ENCODE assay signal across 7 cellular contexts in the genomic region with DNA sequence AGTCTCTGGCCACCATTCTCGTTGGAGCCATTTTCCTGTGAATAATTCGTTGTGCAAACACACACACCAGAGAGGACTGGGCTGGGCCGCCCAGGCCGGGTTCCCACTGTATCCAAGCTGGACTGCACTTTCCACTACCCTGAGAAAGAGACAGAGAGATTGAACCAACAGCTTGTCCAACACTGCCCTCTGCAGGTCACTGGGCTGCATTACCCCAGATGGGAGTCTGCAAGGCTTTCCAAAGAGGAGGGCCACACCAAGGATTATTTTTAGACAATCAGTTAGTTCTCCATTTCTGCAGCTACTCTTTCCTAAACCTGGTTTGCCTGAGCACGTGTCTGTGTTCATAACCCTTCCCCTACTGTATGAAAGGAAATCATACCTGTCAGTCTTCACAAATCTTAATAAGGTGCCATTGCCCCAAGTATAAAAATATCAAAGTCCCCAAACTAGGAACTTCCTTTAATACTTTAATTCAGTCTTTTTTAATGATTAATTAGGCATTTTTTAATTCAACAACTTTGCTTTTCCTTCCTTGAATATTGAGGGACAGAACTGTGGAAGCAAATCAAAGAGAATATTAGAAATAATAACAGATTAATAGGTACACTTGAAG. TPM values are rescaled to one million over a fixed set of nuclear protein-coding genes. Genes with fewer than 3 reads are reported as not detected.
DNase-seq lines count a peak whose midpoint lies in the region; ATAC-seq, FAIRE-seq and TF ChIP-seq lines count a peak whose summit lies in the region.

No MANE protein-coding gene starts in this region.

- H3K36me3 Mint-ChIP-seq in activated CD4-positive, alpha-beta T cell treated with anti-CD3 and anti-CD28 coated beads for 36 hours (ENCODE audit: low read depth), result no peaks in the 10 kb centered on the region

- H3K79me2 ChIP-seq in HepG2 (ENCODE audit: insufficient read depth, low read length), result no peaks in the 10 kb centered on the region

- TF ChIP-seq EP300 in HepG2 (IDR thresholded peaks at IDR 0.05; ENCODE audit: low read depth in 2 of 2, low read length in 2 of 2), result no peak
- no peak for TF ChIP-seq EP300 in HepG2 (CRISPR knock-in tag; IDR thresholded peaks at IDR 0.05; ENCODE audit: borderline replicate concordance)

- no peaks in the 10 kb centered on the region for H4K20me1 ChIP-seq in HepG2 (ENCODE audit: insufficient read depth, low read length)

- no TSS peak for BruUV-seq in HepG2 (replicated peaks; lab: Mats Ljungman, UMichigan)

- no peaks in the 10 kb centered on the region for H3K36me3 ChIP-seq in HepG2 (replicated peaks in 1 of 2; ENCODE audit: control insufficient read depth in 1 of 2, insufficient read depth in 2 of 2, low read length in 2 of 2)

- intact Hi-C loops in activated CD4-positive, alpha-beta T cell treated with anti-CD3 and anti-CD28 coated beads for 36 hours (cut with DNase I, micrococcal nuclease), result loop anchor here (1.0 to 5.0 kb wide), 5 partner anchors 44 to 1007 kb away; no protein-coding TSS in a partner anchor
- intact Hi-C loops in HepG2 (cut with micrococcal nuclease; ENCODE audit: unreplicated experiment), result loop anchor here (1.0 to 2.0 kb wide), 3 partner anchors 44 to 546 kb away; no protein-coding TSS in a partner anchor

- CTCF ChIA-PET in activated CD4-positive, alpha-beta T cell treated with anti-CD3 and anti-CD28 coated beads for 36 hours (lab: Charles Lee), result interaction anchor here (0.7 to 5.9 kb wide), 39 partner anchors 9 to 1082 kb away, joined by 3 to 80 read pairs (median 5); no protein-coding TSS in a partner anchor
- CTCF ChIA-PET in HepG2 (lab: Yijun Ruan, JAX; ENCODE audit: low intra/inter-chr PET ratio, low total read pairs), result interaction anchor here (0.6 to 4.4 kb wide), 5 partner anchors 36 to 547 kb away, joined by 3 to 76 read pairs (median 3); no protein-coding TSS in a partner anchor

- H2AFZ ChIP-seq in HepG2 (ENCODE audit: low read length), result no peak overlapping the region

- peak; percentile 96 for FAIRE-seq in HepG2 (lab: Jason Lieb, UNC)

- H3K27me3 Mint-ChIP-seq in activated CD4-positive, alpha-beta T cell treated with anti-CD3 and anti-CD28 coated beads for 36 hours, result no peaks in the 10 kb centered on the region

- in situ Hi-C loops in HepG2 (cut with HindIII; ENCODE audit: extremely low pct_ligation_motif_present, low pct_unique_long_range_greater_than_20kb), result loop anchor here (5.0 kb wide), 1 partner anchor 42 kb away; no protein-coding TSS in a partner anchor

- H3K4me3 Mint-ChIP-seq in activated CD4-positive, alpha-beta T cell treated with anti-CD3 and anti-CD28 coated beads for 36 hours, result no peak overlapping the region

- no peaks in the 10 kb centered on the region; the same call in 1 of the 2 replicates for H3K4me1 ChIP-seq in HepG2 (ENCODE audit: insufficient read depth, low read length)

- peak; percentile 95 for TF ChIP-seq RAD21 in HepG2 (CRISPR knock-in tag; IDR thresholded peaks at IDR 0.05)

- H3K9me3 ChIP-seq in HepG2 (ENCODE audit: low read length), result no peaks in the 10 kb centered on the region

- peak; percentile 73 for ATAC-seq in GM18505 (IDR thresholded peaks at IDR 0.05; ENCODE audit: unreplicated experiment)
- ATAC-seq in HG03159 (IDR thresholded peaks at IDR 0.05; ENCODE audit: unreplicated experiment), result peak; percentile 78
- peak; percentile 94 for ATAC-seq in activated CD4-positive, alpha-beta T cell treated with anti-CD3 and anti-CD28 coated beads for 36 hours
- peak; percentile 99 for ATAC-seq in HepG2

- H3K4me3 ChIP-seq in HepG2 (replicated peaks in 1 of 3; ENCODE audit: insufficient read depth in 1 of 3, low read depth in 2 of 3, low read length in 3 of 3), result no peak overlapping the region

- H3K27me3 ChIP-seq in HepG2 (ENCODE audit: control insufficient read depth in 1 of 2, insufficient read depth in 2 of 2, low read length in 2 of 2), result peaks cover 0 to 6% of the 10 kb centered on the region in 2 experiments; a peak in 1 of 5 replicates

- H3K4me2 ChIP-seq in HepG2 (ENCODE audit: low read depth, low read length), result no peak overlapping the region

- POLR2A ChIA-PET in activated CD4-positive, alpha-beta T cell treated with anti-CD3 and anti-CD28 coated beads for 36 hours (lab: Charles Lee), result no interaction called here
- POLR2A ChIA-PET in HepG2 (lab: Yijun Ruan, JAX), result interaction anchor here (1.2 kb wide), 1 partner anchor 44 kb away, joined by 5 read pairs; no protein-coding TSS in a partner anchor

- 0% methylated on average over 2 of the region's 5 CpGs for WGBS in HepG2 (ENCODE audit: low lambda C conversion rate)

- TF ChIP-seq POLR2A in GM18505 (IDR thresholded peaks at IDR 0.05; ENCODE audit: borderline replicate concordance, extremely low read depth, insufficient read depth, insufficient read length) (no peak), HepG2 (IDR thresholded peaks at IDR 0.05; ENCODE audit: insufficient read depth in 1 of 2, low read depth in 2 of 2, low read length in 2 of 2) (no peak)

- peak; percentile 69 for DNase-seq in NCI-H510A treated with DMSO at 0.1 percent for 48 hours (lab: John Stamatoyannopoulos, UW)
- peak; percentile 88 for DNase-seq in activated CD4-positive, alpha-beta T cell treated with anti-CD3 and anti-CD28 coated beads for 36 hours
- DNase-seq in HepG2 (ENCODE audit: low spot score), result peak; percentile 79
- DNase-seq in stimulated activated CD4-positive, alpha-beta T cell treated with anti-CD3 and anti-CD28 coated beads, Interleukin-4, amount 100 ng/mL, for 24 hours, result peak; percentile 81

- no peaks in the 10 kb centered on the region for H3K4me1 Mint-ChIP-seq in activated CD4-positive, alpha-beta T cell treated with anti-CD3 and anti-CD28 coated beads for 36 hours

- H3K9me3 Mint-ChIP-seq in activated CD4-positive, alpha-beta T cell treated with anti-CD3 and anti-CD28 coated beads for 36 hours (ENCODE audit: low read depth), result no peaks in the 10 kb centered on the region

- H3K27ac Mint-ChIP-seq in activated CD4-positive, alpha-beta T cell treated with anti-CD3 and anti-CD28 coated beads for 36 hours, result no peak overlapping the region

- H3K9ac ChIP-seq in HepG2 (ENCODE audit: insufficient read depth, low read depth, low read length), result no peak overlapping the region

- TF ChIP-seq CTCF in HepG2 (CRISPR knock-in tag; IDR thresholded peaks at IDR 0.05), result peak; percentile 95

- H3K27ac ChIP-seq in cingulate gyrus (ENCODE audit: low read depth, low read length) (peak overlapping the region; percentile 29), HepG2 (ENCODE audit: extremely low read length, insufficient read depth, low read length) (no peak overlapping the region)

TF ChIP-seq in HepG2, 621 proteins besides CTCF, POLR2A, EP300 and RAD21 (continues in another document):
- TF ChIP-seq ZNF484 (CRISPR knock-in tag; IDR thresholded peaks at IDR 0.05; ENCODE audit: borderline replicate concordance, low read depth) (no peak), MLX (CRISPR knock-in tag; IDR thresholded peaks at IDR 0.05) (no peak), ZNF597 (CRISPR knock-in tag; IDR thresholded peaks at IDR 0.05) (no peak), SRY (CRISPR knock-in tag; IDR thresholded peaks at IDR 0.05) (no peak), ZNF10 (CRISPR knock-in tag; IDR thresholded peaks at IDR 0.05; ENCODE audit: borderline replicate concordance, low read depth) (no peak), SNAPC2 (CRISPR knock-in tag; IDR thresholded peaks at IDR 0.05) (no peak)

RNA-seq across cellular contexts. Expression of gene FGF1, which starts 13.3 kb away (rescaled TPM):
- total RNA-seq in activated CD4-positive, alpha-beta T cell treated with anti-CD3 and anti-CD28 coated beads for 36 hours, result not detected
- total RNA-seq in HepG2 (2016; rRNA removed; fragmentation: Illumina TruSeq; extraction: Trizol), result not detected in 2 replicates
- 0.18 TPM in 1 of 2 replicates, not detected in the other for total RNA-seq in HepG2 (2016; cell fraction: cytosol; rRNA removed; fragmentation: Illumina TruSeq; extraction: Trizol; ENCODE audit: low read depth)
- total RNA-seq in HepG2 (2016; cell fraction: insoluble cytoplasmic fraction; rRNA removed; fragmentation: Illumina TruSeq; extraction: Trizol), result not detected in 2 replicates
- total RNA-seq in HepG2 (2016; cell fraction: membrane; rRNA removed; fragmentation: Illumina TruSeq; extraction: Trizol), result 0.07 and 0.12 TPM in 2 replicates
- total RNA-seq in HepG2 (2016; cell fraction: nucleus; rRNA removed; fragmentation: Illumina TruSeq; extraction: Trizol), result not detected in 2 replicates
- not detected in 2 replicates for polyA plus RNA-seq in HepG2 (2011; rRNA removed)
- not detected in 2 replicates for polyA plus RNA-seq in HepG2 (2011; cell fraction: cytosol; rRNA removed)
- not detected in 2 replicates for polyA plus RNA-seq in HepG2 (2011; cell fraction: nucleus; rRNA removed)
- polyA plus RNA-seq in HepG2 (2012), result not detected in 2 replicates
- polyA plus RNA-seq in HepG2 (2016; cell fraction: cytosol; fragmentation: Illumina TruSeq; extraction: Trizol; ENCODE audit: low read depth), result not detected in 2 replicates
- polyA plus RNA-seq in HepG2 (2016; cell fraction: insoluble cytoplasmic fraction; fragmentation: Illumina TruSeq; extraction: Trizol; ENCODE audit: low read depth), result not detected in 2 replicates
- not detected in 2 replicates for polyA plus RNA-seq in HepG2 (2016; cell fraction: membrane; fragmentation: Illumina TruSeq; extraction: Trizol; ENCODE audit: low read depth)
- polyA plus RNA-seq in HepG2 (2016; cell fraction: nucleus; fragmentation: Illumina TruSeq; extraction: Trizol; ENCODE audit: insufficient read depth, low read depth), result not detected in 2 replicates
- polyA minus RNA-seq in HepG2 (2011; rRNA and poly(A)+ RNA removed; ENCODE audit: low replicate concordance), result not detected in 2 replicates
- polyA minus RNA-seq in HepG2 (2011; cell fraction: cytosol; rRNA and poly(A)+ RNA removed), result not detected in 2 replicates
- not detected in 2 replicates for polyA minus RNA-seq in HepG2 (2011; cell fraction: nucleus; rRNA and poly(A)+ RNA removed)
